22 cellular contexts compared by ENCODE assay signal in the genomic region with DNA sequence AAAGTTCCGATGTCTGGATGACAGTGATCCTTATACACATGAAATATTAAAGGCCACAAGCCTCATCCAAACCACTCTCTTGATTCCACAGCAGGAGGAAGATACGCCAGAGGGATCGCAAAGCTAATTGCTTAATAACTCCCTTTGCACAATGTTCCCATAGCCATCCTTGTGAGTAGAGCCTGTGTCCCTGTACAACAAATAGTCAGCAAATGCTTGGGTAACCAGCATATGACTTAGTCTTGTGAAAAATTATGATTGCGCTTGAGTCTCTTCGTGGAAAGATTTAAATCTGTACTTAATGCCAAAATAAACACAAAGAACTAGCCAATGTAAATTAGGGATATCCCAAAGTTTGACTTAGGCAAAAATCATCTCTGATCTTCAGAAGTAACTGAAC.
"Had no signal": no experiment of that assay in that cellular context is flagged by ENCODE, and none has a peak within 500 bp of the region (broad histone marks: within the 10 kb centered on the region; RNA-seq: fewer than 3 reads in every experiment).

No MANE protein-coding gene starts in this region.

- FAIRE-seq: kidney, small intestine had no signal

- H3K27me3 ChIP-seq: hepatocyte, right atrium auricular region, testis had no signal

- H3K4me1 ChIP-seq: left ventricle myocardium inferior, right atrium auricular region, testis had no signal

- DNase-seq: activated CD4-positive, alpha-beta T cell treated with anti-CD3 and anti-CD28 coated beads, Interleukin-2, amount 10 ng/mL, durations not matched to agents 24 days and 14 days; activated CD8-positive, alpha-beta memory T cell treated with anti-CD3 and anti-CD28 coated beads, Interleukin-2, amount 50 U/mL, for 4 hours; activated CD8-positive, alpha-beta T cell treated with anti-CD3 and anti-CD28 coated beads, Interleukin-2, amount 10 ng/mL, durations not matched to agents 7 days and 5 days; activated effector memory CD4-positive, alpha-beta T cell treated with anti-CD3 and anti-CD28 coated beads, Interleukin-2, amount 50 U/mL, for 16 hours; activated T-cell treated with anti-CD3 and anti-CD28 coated beads, Interleukin-2, amount 50 U/mL, for 48 hours; amniotic stem cell; cortex of kidney; effector CD4-positive, alpha-beta T cell; kidney; left ventricle myocardium inferior; mesendoderm; posterior cingulate gyrus; small intestine; stimulated activated naive CD8-positive, alpha-beta T cell treated with anti-CD3 and anti-CD28 coated beads, Interleukin-15, amount 100 ng/mL, for 72 hours; testis had no signal

- H3K4me2 ChIP-seq: hepatocyte had no signal

- H3K27ac Mint-ChIP-seq: activated CD4-positive, alpha-beta T cell treated with anti-CD3 and anti-CD28 coated beads, Interleukin-2, amount 10 ng/mL, durations not matched to agents 24 days and 14 days; activated CD8-positive, alpha-beta T cell treated with anti-CD3 and anti-CD28 coated beads, Interleukin-2, amount 10 ng/mL, durations not matched to agents 7 days and 5 days; activated naive CD4-positive, alpha-beta T cell treated with anti-CD3 and anti-CD28 coated beads, Interleukin-2, amount 50 U/mL, for 24 hours; brain; natural killer cell treated with Interleukin-12 subunit alpha and Interleukin-12 subunit beta and Interleukin-15 and Interleukin-18, amount 100 ng/mL, for 72 hours; T-helper 1 cell treated with Interleukin-12 subunit alpha and Interleukin-12 subunit beta and Interleukin-4 antibody, amounts not matched to agents 30 μg/mL and 1 μg/mL, for 36 hours had no signal

- H3K36me3 ChIP-seq: left ventricle myocardium inferior, right atrium auricular region had no signal

- H3K36me3 Mint-ChIP-seq: activated naive CD4-positive, alpha-beta T cell treated with anti-CD3 and anti-CD28 coated beads, Interleukin-2, amount 50 U/mL, for 24 hours; brain; natural killer cell treated with Interleukin-12 subunit alpha and Interleukin-12 subunit beta and Interleukin-15 and Interleukin-18, amount 100 ng/mL, for 72 hours had no signal

- H3K27me3 Mint-ChIP-seq: activated CD4-positive, alpha-beta T cell treated with anti-CD3 and anti-CD28 coated beads, Interleukin-2, amount 10 ng/mL, durations not matched to agents 24 days and 14 days; activated naive CD4-positive, alpha-beta T cell treated with anti-CD3 and anti-CD28 coated beads, Interleukin-2, amount 50 U/mL, for 24 hours; brain; central memory CD8-positive, alpha-beta T cell; stimulated activated naive CD8-positive, alpha-beta T cell treated with anti-CD3 and anti-CD28 coated beads, Interleukin-15, amount 100 ng/mL, for 72 hours had no signal

- H3K79me2 ChIP-seq: hepatocyte had no signal

- H3K27ac ChIP-seq: hepatocyte, left ventricle myocardium inferior, right atrium auricular region, testis had no signal

- H3K4me3 Mint-ChIP-seq: activated CD4-positive, alpha-beta T cell treated with anti-CD3 and anti-CD28 coated beads, Interleukin-2, amount 10 ng/mL, durations not matched to agents 24 days and 14 days; activated CD8-positive, alpha-beta T cell treated with anti-CD3 and anti-CD28 coated beads, Interleukin-2, amount 10 ng/mL, durations not matched to agents 7 days and 5 days; activated naive CD4-positive, alpha-beta T cell treated with anti-CD3 and anti-CD28 coated beads, Interleukin-2, amount 50 U/mL, for 24 hours; brain; central memory CD8-positive, alpha-beta T cell; natural killer cell treated with Interleukin-12 subunit alpha and Interleukin-12 subunit beta and Interleukin-15 and Interleukin-18, amount 100 ng/mL, for 72 hours; stimulated activated naive CD8-positive, alpha-beta T cell treated with anti-CD3 and anti-CD28 coated beads, Interleukin-15, amount 100 ng/mL, for 72 hours; T-helper 1 cell treated with Interleukin-12 subunit alpha and Interleukin-12 subunit beta and Interleukin-4 antibody, amounts not matched to agents 30 μg/mL and 1 μg/mL, for 36 hours had no signal

- H3K9me3 ChIP-seq: left ventricle myocardium inferior, right atrium auricular region, testis had no signal

- H3K4me1 Mint-ChIP-seq: activated naive CD4-positive, alpha-beta T cell treated with anti-CD3 and anti-CD28 coated beads, Interleukin-2, amount 50 U/mL, for 24 hours; brain; central memory CD8-positive, alpha-beta T cell had no signal

- H2AFZ ChIP-seq: hepatocyte had no signal

- H3K4me3 ChIP-seq: hepatocyte, left ventricle myocardium inferior, right atrium auricular region, testis had no signal

- H3K9me3 Mint-ChIP-seq: activated naive CD4-positive, alpha-beta T cell treated with anti-CD3 and anti-CD28 coated beads, Interleukin-2, amount 50 U/mL, for 24 hours; central memory CD8-positive, alpha-beta T cell; natural killer cell treated with Interleukin-12 subunit alpha and Interleukin-12 subunit beta and Interleukin-15 and Interleukin-18, amount 100 ng/mL, for 72 hours; T-helper 1 cell treated with Interleukin-12 subunit alpha and Interleukin-12 subunit beta and Interleukin-4 antibody, amounts not matched to agents 30 μg/mL and 1 μg/mL, for 36 hours had no signal

- ATAC-seq: activated CD8-positive, alpha-beta T cell treated with anti-CD3 and anti-CD28 coated beads, Interleukin-2, amount 10 ng/mL, durations not matched to agents 7 days and 5 days; natural killer cell treated with Interleukin-12 subunit alpha and Interleukin-12 subunit beta and Interleukin-15 and Interleukin-18, amount 100 ng/mL, for 72 hours; stimulated activated naive CD8-positive, alpha-beta T cell treated with anti-CD3 and anti-CD28 coated beads, Interleukin-15, amount 100 ng/mL, for 72 hours had no signal
